In genomic region chrX:24494544-24495113, GRCh38 we compare ENCODE assay signal across 8 cellular contexts. TPM values are rescaled to one million over a fixed set of nuclear protein-coding genes. Genes with fewer than 3 reads are reported as not detected.
DNase-seq lines count a peak whose midpoint lies in the region; ATAC-seq and TF ChIP-seq lines count a peak whose summit lies in the region.

No MANE protein-coding gene starts in this region.

- CTCF ChIA-PET in AG04449 (lab: Yijun Ruan, JAX): interaction anchor here (1.3 to 1.4 kb wide), 2 partner anchors 98 to 99 kb away, joined by 3 to 5 read pairs; no protein-coding TSS in a partner anchor

- no peaks in the 10 kb centered on the region for H3K9me3 ChIP-seq in skeletal muscle satellite cell (replicated peaks; ENCODE audit: low read length)

- POLR2A ChIA-PET in AG04449 (lab: Yijun Ruan, JAX): no interaction called here

- TF ChIP-seq CTCF in AG04449 (IDR thresholded peaks at IDR 0.05; ENCODE audit: insufficient read depth, low read length, missing control alignments) (no peak), fibroblast of villous mesenchyme (IDR thresholded peaks at IDR 0.05; ENCODE audit: insufficient read depth, low read depth, low read length) (no peak)

- no peaks in the 10 kb centered on the region for H3K4me1 ChIP-seq in skeletal muscle satellite cell (ENCODE audit: control insufficient read depth, insufficient read depth, low read length)

- H3K27me3 ChIP-seq in skeletal muscle satellite cell (ENCODE audit: control insufficient read depth, insufficient read depth, low read length) (no peaks in the 10 kb centered on the region), H7 (ENCODE audit: control insufficient read depth, insufficient read depth, low read length) (no peaks in the 10 kb centered on the region)

- no peak overlapping the region for H3K9ac ChIP-seq in skeletal muscle satellite cell (ENCODE audit: low read depth, low read length)

- peak overlapping the region; percentile 40 for H3K4me2 ChIP-seq in skeletal muscle satellite cell (ENCODE audit: low read length)

- in situ Hi-C loops in SK-MEL-5 (cut with HindIII; ENCODE audit: low pct_unique_long_range_greater_than_20kb, low sequenced_read_pairs): no loop called here

- DNase-seq in AG04449 (ENCODE audit: low read depth, low spot score) (peak; percentile 24), H4 (ENCODE audit: low spot score) (peak; percentile 96), SK-MEL-5 (ENCODE audit: low read depth, low spot score) (peak; percentile 15), fibroblast of villous mesenchyme (ENCODE audit: low read depth) (peak; percentile 88), substantia nigra (lab: John Stamatoyannopoulos, UW) (no peak), H7 (no peak)

- H3K4me3 ChIP-seq in AG04449 (ENCODE audit: low read depth, low read length): no peak overlapping the region
- peak overlapping the region; percentile 5 for H3K4me3 ChIP-seq in fibroblast of villous mesenchyme (ENCODE audit: low read depth, low read length)
- no peak overlapping the region for H3K4me3 ChIP-seq in skeletal muscle satellite cell (ENCODE audit: low read length)
- no peak overlapping the region for H3K4me3 ChIP-seq in H7 (ENCODE audit: insufficient read depth, low read depth, low read length)

- no peak for ATAC-seq in GM21619 (IDR thresholded peaks at IDR 0.05; ENCODE audit: unreplicated experiment)

- H3K36me3 ChIP-seq in skeletal muscle satellite cell (ENCODE audit: insufficient read depth, low read length) (no peaks in the 10 kb centered on the region), H7 (replicated peaks; ENCODE audit: control insufficient read depth, insufficient read depth, low read length) (no peaks in the 10 kb centered on the region)

- H3K27ac ChIP-seq in substantia nigra (ENCODE audit: low read depth, low read length, poor library complexity, severe bottlenecking): no peak overlapping the region

RNA-seq across cellular contexts. Expression of gene PDK3, which starts 29.5 kb away (rescaled TPM):
- total RNA-seq in H4 (2014; rRNA removed; shearing (Covaris generic)): 20.5 and 27.9 TPM in 2 replicates
- total RNA-seq in SK-MEL-5 (2014; rRNA removed; shearing (Covaris generic)): 48.5 and 48.8 TPM in 2 replicates
- 23.3 and 27.7 TPM in 2 replicates for polyA plus RNA-seq in SK-MEL-5 (2015; cell fraction: cytosol; rRNA removed)
- polyA plus RNA-seq in SK-MEL-5 (2015; cell fraction: nucleus; rRNA removed): 6.7 and 9.6 TPM in 2 replicates
- 3.9 and 4.5 TPM in 2 replicates for total RNA-seq in fibroblast of villous mesenchyme
- 5.3 and 10.0 TPM in 2 replicates for total RNA-seq in skeletal muscle satellite cell (2012; rRNA removed)
- total RNA-seq in H7 (2014; rRNA removed; shearing (Covaris generic)): 29.3 and 43.6 TPM in 2 replicates

Comparison
In these comparisons a context has a peak if more than half of its experiments do, and no peak if none do; other contexts are left out.
1. DNase-seq: peak in AG04449 (single experiment), H4 (single experiment), SK-MEL-5 (single experiment) and fibroblast of villous mesenchyme (single experiment); none in substantia nigra (0 of 49) and H7 (single experiment).